ENCODE assay signal across 17 cellular contexts in genomic region chr15:49619226-49619625, GRCh38. TPM values are rescaled to one million over a fixed set of nuclear protein-coding genes. Genes with fewer than 3 reads are reported as not detected.
A peak's percentile ranks its signal among the peaks of the same experiment; 100 is the strongest.
DNase-seq lines count a peak whose midpoint lies in the region; ATAC-seq, FAIRE-seq and TF ChIP-seq lines count a peak whose summit lies in the region.
"Had no signal": no experiment of that assay in that cellular context is flagged by ENCODE, and none has a peak within 500 bp of the region (broad histone marks: within the 10 kb centered on the region; RNA-seq: fewer than 3 reads in every experiment).

No MANE protein-coding gene starts in this region.

- H3K9me3 Mint-ChIP-seq in HFFc6 = peaks cover 15% of the 10 kb centered on the region; the same call in 1 of the 2 replicates
- peaks cover 18% of the 10 kb centered on the region for H3K9me3 Mint-ChIP-seq in neural progenitor cell

- no peak overlapping the region for H3K9ac ChIP-seq in BLaER1 treated with 17β-estradiol and CSF1 and Interleukin-3, amounts not matched to agents 10 nM and 100 nM
- no peak overlapping the region for H3K9ac ChIP-seq in GM12878 (ENCODE audit: control insufficient read depth, insufficient read depth, low read length)
- H3K9ac ChIP-seq in neural progenitor cell = no peak overlapping the region

- 0 out of 2 replicates have a peak overlapping the region, but pooled peaks have one; percentile 21 for H2AFZ ChIP-seq in GM12878 (ENCODE audit: control insufficient read depth, low read depth, low read length)
- no peak overlapping the region for H2AFZ ChIP-seq in neural progenitor cell (replicated peaks)

- no peak overlapping the region for H3K27ac Mint-ChIP-seq in HFFc6
- no peak overlapping the region for H3K27ac Mint-ChIP-seq in neural progenitor cell

- H3K36me3 Mint-ChIP-seq in HFFc6 (ENCODE audit: low read depth) (peaks cover 53% of the 10 kb centered on the region), neural progenitor cell (peaks cover 17% of the 10 kb centered on the region)

- ATAC-seq in GM12878 = no peak
- ATAC-seq in GM21367 (IDR thresholded peaks at IDR 0.05; ENCODE audit: unreplicated experiment) = no peak
- ATAC-seq: heart left ventricle, left lung had no signal

- H3K4me2 ChIP-seq in BLaER1 treated with 17β-estradiol and CSF1 and Interleukin-3, amounts not matched to agents 10 nM and 100 nM = peak overlapping the region in 7 of 11 experiments; percentile 65 to 83 (median 75); a peak in 14 of 22 replicates
- H3K4me2 ChIP-seq in GM12878 (ENCODE audit: control insufficient read depth, insufficient read depth) = no peak overlapping the region
- peak overlapping the region; percentile 79 for H3K4me2 ChIP-seq in neural progenitor cell

- FAIRE-seq in GM12878 (lab: Jason Lieb, UNC) (no peak), HTR-8/SVneo (lab: Jason Lieb, UNC) (no peak)

- no peak overlapping the region for H3K4me3 ChIP-seq in BLaER1 treated with 17β-estradiol and CSF1 and Interleukin-3, amounts not matched to agents 10 nM and 100 nM
- H3K4me3 ChIP-seq in GM12878 = no peak overlapping the region
- peak overlapping the region; percentile 89 for H3K4me3 ChIP-seq in neural progenitor cell

- peaks cover 12 to 33% (median 21%) of the 10 kb centered on the region in 10 experiments for H3K4me1 ChIP-seq in BLaER1 treated with 17β-estradiol and CSF1 and Interleukin-3, amounts not matched to agents 10 nM and 100 nM
- H3K4me1 ChIP-seq in GM12878 (ENCODE audit: control insufficient read depth, insufficient read depth, low read length) = no peaks in the 10 kb centered on the region
- peaks cover 24% of the 10 kb centered on the region for H3K4me1 ChIP-seq in neural progenitor cell

- no peak for TF ChIP-seq EP300 in GM12878 (IDR thresholded peaks at IDR 0.05; ENCODE audit: borderline replicate concordance in 1 of 2, control insufficient read depth in 1 of 2, low read depth in 2 of 2, low read length in 2 of 2)

- no peaks in the 10 kb centered on the region for H3F3A ChIP-seq in neural progenitor cell (ENCODE audit: low read depth)

- H3K79me2 ChIP-seq in GM12878 (ENCODE audit: control insufficient read depth, insufficient read depth, low read length) (peaks cover 24% of the 10 kb centered on the region), neural progenitor cell (ENCODE audit: low read depth) (peaks cover 39% of the 10 kb centered on the region)

- no peak for TF ChIP-seq CTCF in HFFc6 (IDR thresholded peaks at IDR 0.05)
- TF ChIP-seq CTCF in GM12878 (IDR thresholded peaks at IDR 0.05 in 2 of 3, conservative IDR thresholded peaks at IDR 0.05 in 1 of 3; ENCODE audit: control insufficient read depth in 2 of 3, extremely low read depth in 1 of 3, insufficient read depth in 1 of 3, low read depth in 3 of 3, low read length in 3 of 3) = no peak
- TF ChIP-seq CTCF in neural progenitor cell (IDR thresholded peaks at IDR 0.05) = no peak

- no peaks in the 10 kb centered on the region for H3K27me3 ChIP-seq in BLaER1 treated with 17β-estradiol and CSF1 and Interleukin-3, amounts not matched to agents 10 nM and 100 nM
- H3K27me3 ChIP-seq in GM12878 (replicated peaks in 1 of 2; ENCODE audit: control insufficient read depth in 2 of 2, insufficient read depth in 2 of 2, low read length in 1 of 2) (no peaks in the 10 kb centered on the region), neural progenitor cell (no peaks in the 10 kb centered on the region)
- H3K27me3 ChIP-seq: BLaER1, cardiac muscle cell, heart left ventricle, left lung had no signal

- CTCF ChIA-PET in GM12878 (lab: Yijun Ruan, JAX) = no interaction called here

- intact Hi-C loops in GM12878 (cut with micrococcal nuclease; ENCODE audit: unreplicated experiment) = no loop called here

- peaks cover 2% of the 10 kb centered on the region; the same call in 1 of the 2 replicates for H3K27me3 Mint-ChIP-seq in HFFc6 (ENCODE audit: insufficient read depth)
- H3K27me3 Mint-ChIP-seq in neural progenitor cell (ENCODE audit: insufficient read depth, low read depth) = no peaks in the 10 kb centered on the region

- H4K20me1 ChIP-seq in BLaER1 treated with 17β-estradiol and CSF1 and Interleukin-3, amounts not matched to agents 10 nM and 100 nM = no peaks in the 10 kb centered on the region
- H4K20me1 ChIP-seq in GM12878 (ENCODE audit: control insufficient read depth, insufficient read depth) = no peaks in the 10 kb centered on the region
- H4K20me1 ChIP-seq in neural progenitor cell (ENCODE audit: low read depth) = no peaks in the 10 kb centered on the region
- H4K20me1 ChIP-seq: BLaER1 had no signal

- POLR2A ChIA-PET in GM12878 (lab: Charles Lee) = no interaction called here

- DNase-seq in HFFc6 = no peak
- DNase-seq in GM12878 (ENCODE audit: low read depth, low spot score) = no peak
- DNase-seq in neural progenitor cell (ENCODE audit: low spot score) = no peak
- no peak for DNase-seq in activated CD4-positive, CD25-positive, alpha-beta regulatory T cell (lab: John Stamatoyannopoulos, UW)
- no peak for DNase-seq in HTR-8/SVneo (ENCODE audit: insufficient read length, low spot score)
- DNase-seq in NCI-H82 treated with DMSO at 0.1 percent for 48 hours (lab: John Stamatoyannopoulos, UW; ENCODE audit: unreplicated experiment) = no peak
- DNase-seq: activated CD4-positive, alpha-beta T cell treated with anti-CD3 and anti-CD28 coated beads for 4 hours; activated effector memory CD4-positive, alpha-beta T cell treated with Interleukin-2 at 50 U/mL for 16 hours; heart left ventricle; left lung; NCI-H1694; NCI-H774; stimulated activated CD4-positive, alpha-beta T cell treated with anti-CD3 and anti-CD28 coated beads, Interleukin-4, amount 100 ng/mL, for 1 hour had no signal

- peak overlapping the region in 5 of 11 experiments; percentile 86 to 94 (median 92); a peak in 5 of 22 replicates for H3K27ac ChIP-seq in BLaER1 treated with 17β-estradiol and CSF1 and Interleukin-3, amounts not matched to agents 10 nM and 100 nM
- H3K27ac ChIP-seq in GM12878 (ENCODE audit: control insufficient read depth, insufficient read depth) (no peak overlapping the region), neural progenitor cell (no peak overlapping the region)
- H3K27ac ChIP-seq: cardiac muscle cell had no signal

- peaks cover 52% of the 10 kb centered on the region for H3K4me1 Mint-ChIP-seq in HFFc6 (ENCODE audit: low read depth)
- H3K4me1 Mint-ChIP-seq in neural progenitor cell = peaks cover 22% of the 10 kb centered on the region

- in situ Hi-C loops in GM12878 (cut with MboI) = loop anchor here (25.0 kb wide), 1 partner anchor 1282 kb away; the partner anchor contains the start of gene DUT

- peak overlapping the region; percentile 98; the same call in 1 of the 2 replicates for H3K4me3 Mint-ChIP-seq in HFFc6
- H3K4me3 Mint-ChIP-seq in neural progenitor cell = peak overlapping the region; percentile 42

- TF ChIP-seq POLR2A in GM12878 (IDR thresholded peaks at IDR 0.05; ENCODE audit: low read depth, low read length) = no peak

- TF ChIP-seq RAD21 in GM12878 (IDR thresholded peaks at IDR 0.05; ENCODE audit: insufficient read depth, low read depth, low read length) = no peak

- peaks cover 32 to 48% (median 38%) of the 10 kb centered on the region in 11 experiments for H3K9me3 ChIP-seq in BLaER1 treated with 17β-estradiol and CSF1 and Interleukin-3, amounts not matched to agents 10 nM and 100 nM (replicated peaks in 1 of 11)
- H3K9me3 ChIP-seq in GM12878 (replicated peaks; ENCODE audit: control insufficient read depth, insufficient read depth, low read length) = peaks cover 4% of the 10 kb centered on the region; the same call in 2 of the 3 replicates
- no peaks in the 10 kb centered on the region for H3K9me3 ChIP-seq in neural progenitor cell (ENCODE audit: low read depth)

- SMC1A ChIA-PET in GM12878 (lab: Charles Lee; ENCODE audit: uncharacterized antibody, unreplicated experiment) = no interaction called here

- WGBS in GM12878 (ENCODE audit: insufficient coverage, insufficient replicate concordance, low lambda C conversion rate, missing lambda C conversion rate) = 99% methylated on average over 3 of the region's 3 CpGs

- RAD21 ChIA-PET in GM12878 (lab: Charles Lee; ENCODE audit: unreplicated experiment) = no interaction called here

- peaks cover 14 to 31% (median 23%) of the 10 kb centered on the region in 11 experiments; a peak in 21 of 22 replicates for H3K36me3 ChIP-seq in BLaER1 treated with 17β-estradiol and CSF1 and Interleukin-3, amounts not matched to agents 10 nM and 100 nM
- no peaks in the 10 kb centered on the region for H3K36me3 ChIP-seq in GM12878 (ENCODE audit: control insufficient read depth in 2 of 2, insufficient read depth in 2 of 2, low read length in 1 of 2)
- no peaks in the 10 kb centered on the region for H3K36me3 ChIP-seq in neural progenitor cell
- H3K36me3 ChIP-seq: cardiac muscle cell had no signal

- no TSS peak for BruUV-seq in GM12878 (replicated peaks; lab: Mats Ljungman, UMichigan)

RNA-seq across cellular contexts. Expression of gene FAM227B, which starts 1.4 kb away (rescaled TPM):
- 1 to 10 TPM; 4.3 to 7.5 (median 5.7) TPM for total RNA-seq in HFFc6 (2021; fragmentation: NEBNext Ultra II Directional; extraction: Animal tissue kit (Norgen Biotek cat#: 25700))
- total RNA-seq in GM12878 (2013; cell fraction: nucleolus; rRNA removed) = 13.4 and 15.5 TPM in 2 replicates
- 4.7 and 7.3 TPM in 2 replicates for total RNA-seq in GM12878 (2014; rRNA removed)
- total RNA-seq in GM12878 (2014; rRNA removed; fragmentation: Illumina TruSeq; extraction: Trizol) = 7.4 and 7.7 TPM in 2 replicates
- 3.9 and 5.5 TPM in 2 replicates for total RNA-seq in GM12878 (2021)
- polyA plus RNA-seq in GM12878 (2011; ENCODE audit: low read depth) = 3.8 TPM
- polyA plus RNA-seq in GM12878 (2011; rRNA removed) = 7.7 and 12.7 TPM in 2 replicates
- 2.2 and 3.1 TPM in 2 replicates for polyA plus RNA-seq in GM12878 (2011; cell fraction: cytosol; rRNA removed)
- 4.9 and 5.9 TPM in 2 replicates for polyA plus RNA-seq in GM12878 (2011; cell fraction: nucleus; rRNA removed)
- polyA plus RNA-seq in GM12878 (2012) = 6.6 and 10.6 TPM in 2 replicates
- 6.2 and 11.8 TPM in 2 replicates for polyA plus RNA-seq in GM12878 (2014; fragmentation: Illumina TruSeq; extraction: Trizol)
- 1 to 10 TPM; 6.1 to 7.1 TPM for polyA plus RNA-seq in GM12878 (2014; fragmentation: Nextera tagmentation; extraction: Ambion mirVana)
- polyA plus RNA-seq in GM12878 (2014; rRNA removed) = 6.2 and 6.8 TPM in 2 replicates
- 10 to 100 TPM; 12.2 to 12.6 TPM for polyA plus RNA-seq in GM12878 (2016; fragmentation: Nextera tagmentation; extraction: Ambion mirVana)
- polyA minus RNA-seq in GM12878 (2011; rRNA and poly(A)+ RNA removed) = 5.2 and 6.8 TPM in 2 replicates
- polyA minus RNA-seq in GM12878 (2011; cell fraction: cytosol; rRNA and poly(A)+ RNA removed) = 1.7 and 2.9 TPM in 2 replicates
- polyA minus RNA-seq in GM12878 (2011; cell fraction: nucleus; rRNA and poly(A)+ RNA removed) = 9.2 and 14.8 TPM in 2 replicates
- total RNA-seq in neural progenitor cell (ENCODE audit: low replicate concordance) = 13.0 and 25.1 TPM in 2 replicates

RNA-seq across cellular contexts. Expression of gene DTWD1, which starts 1.6 kb away (rescaled TPM):
- 10 to 100 TPM; 43.5 to 48.2 (median 46.8) TPM for total RNA-seq in HFFc6 (2021; fragmentation: NEBNext Ultra II Directional; extraction: Animal tissue kit (Norgen Biotek cat#: 25700))
- total RNA-seq in GM12878 (2013; cell fraction: nucleolus; rRNA removed) = 47.0 and 47.5 TPM in 2 replicates
- total RNA-seq in GM12878 (2014; rRNA removed) = 13.9 and 15.5 TPM in 2 replicates
- 14.3 and 14.9 TPM in 2 replicates for total RNA-seq in GM12878 (2014; rRNA removed; fragmentation: Illumina TruSeq; extraction: Trizol)
- total RNA-seq in GM12878 (2021) = 15.1 and 16.0 TPM in 2 replicates
- 11.6 TPM for polyA plus RNA-seq in GM12878 (2011; ENCODE audit: low read depth)
- polyA plus RNA-seq in GM12878 (2011; rRNA removed) = 20.7 and 32.5 TPM in 2 replicates
- 4.5 and 4.8 TPM in 2 replicates for polyA plus RNA-seq in GM12878 (2011; cell fraction: cytosol; rRNA removed)
- 8.5 and 10.4 TPM in 2 replicates for polyA plus RNA-seq in GM12878 (2011; cell fraction: nucleus; rRNA removed)
- polyA plus RNA-seq in GM12878 (2012) = 14.3 and 16.9 TPM in 2 replicates
- 17.8 and 24.6 TPM in 2 replicates for polyA plus RNA-seq in GM12878 (2014; fragmentation: Illumina TruSeq; extraction: Trizol)
- polyA plus RNA-seq in GM12878 (2014; fragmentation: Nextera tagmentation; extraction: Ambion mirVana) = 10 to 100 TPM; 23.9 to 31.9 TPM
- polyA plus RNA-seq in GM12878 (2014; rRNA removed) = 12.1 and 16.3 TPM in 2 replicates
- 10 to 100 TPM; 23.6 to 32.0 TPM for polyA plus RNA-seq in GM12878 (2016; fragmentation: Nextera tagmentation; extraction: Ambion mirVana)
- polyA minus RNA-seq in GM12878 (2011; rRNA and poly(A)+ RNA removed) = 4.9 and 10.2 TPM in 2 replicates
- polyA minus RNA-seq in GM12878 (2011; cell fraction: cytosol; rRNA and poly(A)+ RNA removed) = 4.3 and 4.8 TPM in 2 replicates
- polyA minus RNA-seq in GM12878 (2011; cell fraction: nucleus; rRNA and poly(A)+ RNA removed) = 18.6 and 28.9 TPM in 2 replicates
- total RNA-seq in neural progenitor cell (ENCODE audit: low replicate concordance) = 48.6 and 66.0 TPM in 2 replicates
